Comparison of ENCODE assay signal across 8 cellular contexts in genomic region chr1:204746838-204747442, GRCh38.
A peak's percentile ranks its signal among the peaks of the same experiment; 100 is the strongest.
DNase-seq lines count a peak whose midpoint lies in the region; ATAC-seq and TF ChIP-seq lines count a peak whose summit lies in the region.

No MANE protein-coding gene starts in this region.

- no peak overlapping the region for H3K27ac Mint-ChIP-seq in Calu3 (ENCODE audit: unreplicated experiment)

- H3K4me1 Mint-ChIP-seq in Calu3 (ENCODE audit: low read depth, unreplicated experiment) = peaks cover 7% of the 10 kb centered on the region

- no peak overlapping the region for H3K27ac ChIP-seq in HL-60 (replicated peaks)
- H3K27ac ChIP-seq in RWPE2 (ENCODE audit: poor library complexity, severe bottlenecking) = no peak overlapping the region
- no peak overlapping the region for H3K27ac ChIP-seq in heart right ventricle

- no peak overlapping the region for H3K4me3 Mint-ChIP-seq in Calu3 (ENCODE audit: low read depth, unreplicated experiment)

- peak; percentile 52 for DNase-seq in Calu3
- peak; percentile 20 to 37 for DNase-seq in HL-60 (ENCODE audit: low read depth in 1 of 2, low spot score in 1 of 2)
- no peak for DNase-seq in RWPE2 (ENCODE audit: low spot score)
- DNase-seq in activated gamma-delta T cell treated with anti-CD3 and anti-CD28 coated beads, Interleukin-2, amount 50 U/mL, for 16 hours (ENCODE audit: low read depth) = peak; percentile 31
- no peak for DNase-seq in heart right ventricle
- DNase-seq in sciatic nerve (ENCODE audit: low spot score) = no peak

- no peaks in the 10 kb centered on the region for H3K36me3 Mint-ChIP-seq in Calu3 (ENCODE audit: insufficient read depth, unreplicated experiment)

- no TSS peak for BruUV-seq in Calu3 (replicated peaks; lab: Mats Ljungman, UMichigan)

- intact Hi-C loops in Calu3 (cut with micrococcal nuclease; ENCODE audit: unreplicated experiment) (no loop called here), heart right ventricle (cut with DNase I) (no loop called here), sciatic nerve (cut with DNase I) (no loop called here)

- H3K4me3 ChIP-seq in HL-60 (replicated peaks; ENCODE audit: insufficient read depth, low read length) = no peak overlapping the region
- H3K4me3 ChIP-seq in RWPE2 (ENCODE audit: severe bottlenecking) = no peak overlapping the region
- no peak overlapping the region for H3K4me3 ChIP-seq in heart right ventricle

- H3K27me3 ChIP-seq in HL-60 (ENCODE audit: insufficient read depth, poor library complexity, severe bottlenecking) = no peaks in the 10 kb centered on the region
- H3K27me3 ChIP-seq in RWPE2 (ENCODE audit: insufficient read depth, poor library complexity, severe bottlenecking) = peaks cover 2% of the 10 kb centered on the region
- peaks cover 0 to 44% (median 42%) of the 10 kb centered on the region in 7 donors for H3K27me3 ChIP-seq in heart right ventricle

- H3K27me3 Mint-ChIP-seq in Calu3 (ENCODE audit: unreplicated experiment) = peaks cover 73% of the 10 kb centered on the region

- ATAC-seq in RWPE2 (ENCODE audit: low read depth) (peak; percentile 44; the same call in 1 of the 3 replicates), heart right ventricle (peak in 2 of 8 donors; percentile 52 to 56), sciatic nerve (peak; percentile 52), HG02870 (IDR thresholded peaks at IDR 0.05; ENCODE audit: unreplicated experiment) (no peak), GM18909 (IDR thresholded peaks at IDR 0.05; ENCODE audit: poor library complexity, unreplicated experiment) (no peak)

- no peaks in the 10 kb centered on the region for H3K36me3 ChIP-seq in RWPE2 (ENCODE audit: low read depth)
- no peaks in the 10 kb centered on the region for H3K36me3 ChIP-seq in heart right ventricle

- TF ChIP-seq CTCF in Calu3 (IDR thresholded peaks at IDR 0.05; ENCODE audit: unreplicated experiment) (peak; percentile 95), HL-60 (IDR thresholded peaks at IDR 0.05; ENCODE audit: insufficient read depth, low read length) (peak; percentile 96), RWPE2 (IDR thresholded peaks at IDR 0.05; ENCODE audit: poor library complexity, severe bottlenecking) (peak; percentile 83), heart right ventricle (IDR thresholded peaks at IDR 0.05) (peak; percentile 71 to 94 (median 91))

- no peaks in the 10 kb centered on the region for H3K9me3 Mint-ChIP-seq in Calu3 (ENCODE audit: low read depth, unreplicated experiment)

- CTCF ChIA-PET in Calu3 (lab: Charles Lee) = interaction anchor here (0.6 to 1.3 kb wide), 11 partner anchors 8 to 814 kb away, joined by 3 to 6 read pairs (median 4); no protein-coding TSS in a partner anchor

- H3K4me1 ChIP-seq in RWPE2 (ENCODE audit: insufficient read depth, poor library complexity, severe bottlenecking) (no peaks in the 10 kb centered on the region), heart right ventricle (no peaks in the 10 kb centered on the region)

- H3K9me3 ChIP-seq in RWPE2 (ENCODE audit: severe bottlenecking) (no peaks in the 10 kb centered on the region), heart right ventricle (no peaks in the 10 kb centered on the region)

Comparison
In these comparisons a context has a peak if more than half of its experiments do, and no peak if none do; other contexts are left out.
1. DNase-seq: peak in Calu3 (single experiment), HL-60 (2 of 2) and activated gamma-delta T cell treated with anti-CD3 and anti-CD28 coated beads, Interleukin-2, amount 50 U/mL, for 16 hours (single experiment); none in RWPE2 (single experiment), heart right ventricle (0 of 2) and sciatic nerve (single experiment).
2. ATAC-seq: peak in RWPE2 (single experiment) and sciatic nerve (single experiment); none in HG02870 (single experiment) and GM18909 (single experiment).
3. Peak in every context shown above with its lines, with median percentiles within 50 percentile points of each other: CTCF ChIP-seq.